In the genomic region with DNA sequence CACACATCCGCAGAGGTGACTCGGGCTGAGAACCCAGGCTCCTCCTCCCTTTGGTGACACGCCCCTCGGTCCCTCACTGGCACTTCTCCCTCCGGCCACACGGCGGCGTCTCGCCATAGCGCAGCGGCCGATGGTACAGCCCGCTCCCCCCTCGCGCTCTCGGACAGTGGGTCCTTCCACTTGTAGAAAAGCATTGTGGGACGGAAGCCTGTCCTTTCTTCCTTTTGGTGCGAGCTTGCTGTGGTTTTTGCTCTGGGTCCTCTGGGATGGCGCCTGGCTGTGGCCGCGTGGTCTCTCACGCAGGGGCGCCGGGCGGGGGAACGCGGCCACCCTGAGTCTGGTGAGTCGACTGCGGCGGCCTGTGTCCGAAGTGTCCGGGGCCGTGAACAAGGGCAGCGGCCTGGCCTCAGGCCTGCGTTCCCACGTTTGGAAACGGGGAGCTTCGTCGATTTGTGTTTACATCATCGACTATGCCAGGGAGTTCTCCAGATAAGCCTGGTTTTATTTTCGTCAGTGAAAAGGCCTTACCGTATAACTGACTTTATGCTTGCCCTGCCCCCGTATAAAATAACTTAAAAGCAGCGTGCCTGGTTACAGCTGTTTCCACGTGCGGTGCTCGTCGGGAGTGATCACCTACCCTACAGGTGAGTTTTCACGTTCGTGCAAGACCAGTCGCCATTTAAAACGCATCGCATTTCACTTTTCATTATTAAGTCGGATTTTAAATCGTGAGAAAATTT, we compare ENCODE assay signal across 1 cellular context.
TF ChIP-seq lines count a peak whose summit lies in the region.

No MANE protein-coding gene starts in this region.

TF ChIP-seq in HepG2, 621 proteins besides CTCF, POLR2A, EP300 and RAD21 (continued from another document and continues in another):
- TF ChIP-seq, protein P1, sequence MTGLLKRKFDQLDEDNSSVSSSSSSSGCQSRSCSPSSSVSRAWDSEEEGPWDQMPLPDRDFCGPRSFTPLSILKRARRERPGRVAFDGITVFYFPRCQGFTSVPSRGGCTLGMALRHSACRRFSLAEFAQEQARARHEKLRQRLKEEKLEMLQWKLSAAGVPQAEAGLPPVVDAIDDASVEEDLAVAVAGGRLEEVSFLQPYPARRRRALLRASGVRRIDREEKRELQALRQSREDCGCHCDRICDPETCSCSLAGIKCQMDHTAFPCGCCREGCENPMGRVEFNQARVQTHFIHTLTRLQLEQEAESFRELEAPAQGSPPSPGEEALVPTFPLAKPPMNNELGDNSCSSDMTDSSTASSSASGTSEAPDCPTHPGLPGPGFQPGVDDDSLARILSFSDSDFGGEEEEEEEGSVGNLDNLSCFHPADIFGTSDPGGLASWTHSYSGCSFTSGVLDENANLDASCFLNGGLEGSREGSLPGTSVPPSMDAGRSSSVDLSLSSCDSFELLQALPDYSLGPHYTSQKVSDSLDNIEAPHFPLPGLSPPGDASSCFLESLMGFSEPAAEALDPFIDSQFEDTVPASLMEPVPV (CRISPR knock-in tag; IDR thresholded peaks at IDR 0.05): peak; percentile 74
- TF ChIP-seq ZNF629 (CRISPR knock-in tag; conservative IDR thresholded peaks at IDR 0.05) (peak; percentile 45; the same call in 1 of the 2 replicates), SIN3B (IDR thresholded peaks at IDR 0.05; ENCODE audit: low read length) (peak; percentile 67; the same call in 1 of the 2 replicates), TCF7 (IDR thresholded peaks at IDR 0.05; ENCODE audit: low read depth) (no peak), ZNF761 (CRISPR knock-in tag; conservative IDR thresholded peaks at IDR 0.05) (peak; percentile 71; the same call in 1 of the 2 replicates), TMF1 (CRISPR knock-in tag; IDR thresholded peaks at IDR 0.05; ENCODE audit: low read depth) (peak; percentile 55; the same call in 1 of the 2 replicates), ZNF431 (CRISPR knock-in tag; IDR thresholded peaks at IDR 0.05; ENCODE audit: borderline replicate concordance, low read depth) (peak; percentile 83; the same call in 1 of the 2 replicates), AKAP8 (CRISPR knock-in tag; IDR thresholded peaks at IDR 0.05) (no peak; the same call in 1 of the 2 replicates), CHCHD3 (CRISPR knock-in tag; IDR thresholded peaks at IDR 0.05) (0 out of 2 replicates have a peak, but pooled peaks have one; percentile 57), ATM (IDR thresholded peaks at IDR 0.05; ENCODE audit: borderline replicate concordance) (no peak), SKI (IDR thresholded peaks at IDR 0.05; ENCODE audit: partially characterized antibody) (peak; percentile 28), DNMT1 (CRISPR knock-in tag; IDR thresholded peaks at IDR 0.05) (no peak; the same call in 1 of the 2 replicates), TOPORS (CRISPR knock-in tag; IDR thresholded peaks at IDR 0.05) (peak; percentile 43; the same call in 1 of the 2 replicates), RXRA (CRISPR knock-in tag; IDR thresholded peaks at IDR 0.05) (peak; percentile 68), CBX1 (IDR thresholded peaks at IDR 0.05; ENCODE audit: low read depth) (peak; percentile 91), SIN3A (IDR thresholded peaks at IDR 0.05; ENCODE audit: borderline replicate concordance, low read depth, low read length) (peak; percentile 86; the same call in 1 of the 2 replicates), IKZF1 (IDR thresholded peaks at IDR 0.05) (no peak), JUND (CRISPR knock-in tag; IDR thresholded peaks at IDR 0.05) (0 out of 2 replicates have a peak, but pooled peaks have one; percentile 23), ATAD3A (CRISPR knock-in tag; IDR thresholded peaks at IDR 0.05) (no peak), NRL (CRISPR knock-in tag; IDR thresholded peaks at IDR 0.05; ENCODE audit: borderline replicate concordance) (peak; percentile 89; the same call in 1 of the 2 replicates), CBX2 (IDR thresholded peaks at IDR 0.05; ENCODE audit: low read depth, low read length) (no peak), CBX2 (CRISPR knock-in tag; IDR thresholded peaks at IDR 0.05; ENCODE audit: low read depth) (peak; percentile 76; the same call in 1 of the 2 replicates), KLF13 (CRISPR knock-in tag; IDR thresholded peaks at IDR 0.05) (no peak), ZNF660 (CRISPR knock-in tag; IDR thresholded peaks at IDR 0.05; ENCODE audit: borderline replicate concordance, low read depth) (no peak)
- TF ChIP-seq, protein P2, sequence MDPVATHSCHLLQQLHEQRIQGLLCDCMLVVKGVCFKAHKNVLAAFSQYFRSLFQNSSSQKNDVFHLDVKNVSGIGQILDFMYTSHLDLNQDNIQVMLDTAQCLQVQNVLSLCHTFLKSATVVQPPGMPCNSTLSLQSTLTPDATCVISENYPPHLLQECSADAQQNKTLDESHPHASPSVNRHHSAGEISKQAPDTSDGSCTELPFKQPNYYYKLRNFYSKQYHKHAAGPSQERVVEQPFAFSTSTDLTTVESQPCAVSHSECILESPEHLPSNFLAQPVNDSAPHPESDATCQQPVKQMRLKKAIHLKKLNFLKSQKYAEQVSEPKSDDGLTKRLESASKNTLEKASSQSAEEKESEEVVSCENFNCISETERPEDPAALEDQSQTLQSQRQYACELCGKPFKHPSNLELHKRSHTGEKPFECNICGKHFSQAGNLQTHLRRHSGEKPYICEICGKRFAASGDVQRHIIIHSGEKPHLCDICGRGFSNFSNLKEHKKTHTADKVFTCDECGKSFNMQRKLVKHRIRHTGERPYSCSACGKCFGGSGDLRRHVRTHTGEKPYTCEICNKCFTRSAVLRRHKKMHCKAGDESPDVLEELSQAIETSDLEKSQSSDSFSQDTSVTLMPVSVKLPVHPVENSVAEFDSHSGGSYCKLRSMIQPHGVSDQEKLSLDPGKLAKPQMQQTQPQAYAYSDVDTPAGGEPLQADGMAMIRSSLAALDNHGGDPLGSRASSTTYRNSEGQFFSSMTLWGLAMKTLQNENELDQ (CRISPR knock-in tag; IDR thresholded peaks at IDR 0.05; ENCODE audit: borderline replicate concordance): 0 out of 2 replicates have a peak, but pooled peaks have one; percentile 59
- TF ChIP-seq, protein P3, sequence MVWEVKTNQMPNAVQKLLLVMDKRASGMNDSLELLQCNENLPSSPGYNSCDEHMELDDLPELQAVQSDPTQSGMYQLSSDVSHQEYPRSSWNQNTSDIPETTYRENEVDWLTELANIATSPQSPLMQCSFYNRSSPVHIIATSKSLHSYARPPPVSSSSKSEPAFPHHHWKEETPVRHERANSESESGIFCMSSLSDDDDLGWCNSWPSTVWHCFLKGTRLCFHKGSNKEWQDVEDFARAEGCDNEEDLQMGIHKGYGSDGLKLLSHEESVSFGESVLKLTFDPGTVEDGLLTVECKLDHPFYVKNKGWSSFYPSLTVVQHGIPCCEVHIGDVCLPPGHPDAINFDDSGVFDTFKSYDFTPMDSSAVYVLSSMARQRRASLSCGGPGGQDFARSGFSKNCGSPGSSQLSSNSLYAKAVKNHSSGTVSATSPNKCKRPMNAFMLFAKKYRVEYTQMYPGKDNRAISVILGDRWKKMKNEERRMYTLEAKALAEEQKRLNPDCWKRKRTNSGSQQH (CRISPR knock-in tag; IDR thresholded peaks at IDR 0.05; ENCODE audit: low read depth): peak; percentile 70; the same call in 1 of the 2 replicates
- TF ChIP-seq, protein P4, sequence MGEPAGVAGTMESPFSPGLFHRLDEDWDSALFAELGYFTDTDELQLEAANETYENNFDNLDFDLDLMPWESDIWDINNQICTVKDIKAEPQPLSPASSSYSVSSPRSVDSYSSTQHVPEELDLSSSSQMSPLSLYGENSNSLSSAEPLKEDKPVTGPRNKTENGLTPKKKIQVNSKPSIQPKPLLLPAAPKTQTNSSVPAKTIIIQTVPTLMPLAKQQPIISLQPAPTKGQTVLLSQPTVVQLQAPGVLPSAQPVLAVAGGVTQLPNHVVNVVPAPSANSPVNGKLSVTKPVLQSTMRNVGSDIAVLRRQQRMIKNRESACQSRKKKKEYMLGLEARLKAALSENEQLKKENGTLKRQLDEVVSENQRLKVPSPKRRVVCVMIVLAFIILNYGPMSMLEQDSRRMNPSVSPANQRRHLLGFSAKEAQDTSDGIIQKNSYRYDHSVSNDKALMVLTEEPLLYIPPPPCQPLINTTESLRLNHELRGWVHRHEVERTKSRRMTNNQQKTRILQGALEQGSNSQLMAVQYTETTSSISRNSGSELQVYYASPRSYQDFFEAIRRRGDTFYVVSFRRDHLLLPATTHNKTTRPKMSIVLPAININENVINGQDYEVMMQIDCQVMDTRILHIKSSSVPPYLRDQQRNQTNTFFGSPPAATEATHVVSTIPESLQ (CRISPR knock-in tag; conservative IDR thresholded peaks at IDR 0.05): no peak
- TF ChIP-seq, protein P5, sequence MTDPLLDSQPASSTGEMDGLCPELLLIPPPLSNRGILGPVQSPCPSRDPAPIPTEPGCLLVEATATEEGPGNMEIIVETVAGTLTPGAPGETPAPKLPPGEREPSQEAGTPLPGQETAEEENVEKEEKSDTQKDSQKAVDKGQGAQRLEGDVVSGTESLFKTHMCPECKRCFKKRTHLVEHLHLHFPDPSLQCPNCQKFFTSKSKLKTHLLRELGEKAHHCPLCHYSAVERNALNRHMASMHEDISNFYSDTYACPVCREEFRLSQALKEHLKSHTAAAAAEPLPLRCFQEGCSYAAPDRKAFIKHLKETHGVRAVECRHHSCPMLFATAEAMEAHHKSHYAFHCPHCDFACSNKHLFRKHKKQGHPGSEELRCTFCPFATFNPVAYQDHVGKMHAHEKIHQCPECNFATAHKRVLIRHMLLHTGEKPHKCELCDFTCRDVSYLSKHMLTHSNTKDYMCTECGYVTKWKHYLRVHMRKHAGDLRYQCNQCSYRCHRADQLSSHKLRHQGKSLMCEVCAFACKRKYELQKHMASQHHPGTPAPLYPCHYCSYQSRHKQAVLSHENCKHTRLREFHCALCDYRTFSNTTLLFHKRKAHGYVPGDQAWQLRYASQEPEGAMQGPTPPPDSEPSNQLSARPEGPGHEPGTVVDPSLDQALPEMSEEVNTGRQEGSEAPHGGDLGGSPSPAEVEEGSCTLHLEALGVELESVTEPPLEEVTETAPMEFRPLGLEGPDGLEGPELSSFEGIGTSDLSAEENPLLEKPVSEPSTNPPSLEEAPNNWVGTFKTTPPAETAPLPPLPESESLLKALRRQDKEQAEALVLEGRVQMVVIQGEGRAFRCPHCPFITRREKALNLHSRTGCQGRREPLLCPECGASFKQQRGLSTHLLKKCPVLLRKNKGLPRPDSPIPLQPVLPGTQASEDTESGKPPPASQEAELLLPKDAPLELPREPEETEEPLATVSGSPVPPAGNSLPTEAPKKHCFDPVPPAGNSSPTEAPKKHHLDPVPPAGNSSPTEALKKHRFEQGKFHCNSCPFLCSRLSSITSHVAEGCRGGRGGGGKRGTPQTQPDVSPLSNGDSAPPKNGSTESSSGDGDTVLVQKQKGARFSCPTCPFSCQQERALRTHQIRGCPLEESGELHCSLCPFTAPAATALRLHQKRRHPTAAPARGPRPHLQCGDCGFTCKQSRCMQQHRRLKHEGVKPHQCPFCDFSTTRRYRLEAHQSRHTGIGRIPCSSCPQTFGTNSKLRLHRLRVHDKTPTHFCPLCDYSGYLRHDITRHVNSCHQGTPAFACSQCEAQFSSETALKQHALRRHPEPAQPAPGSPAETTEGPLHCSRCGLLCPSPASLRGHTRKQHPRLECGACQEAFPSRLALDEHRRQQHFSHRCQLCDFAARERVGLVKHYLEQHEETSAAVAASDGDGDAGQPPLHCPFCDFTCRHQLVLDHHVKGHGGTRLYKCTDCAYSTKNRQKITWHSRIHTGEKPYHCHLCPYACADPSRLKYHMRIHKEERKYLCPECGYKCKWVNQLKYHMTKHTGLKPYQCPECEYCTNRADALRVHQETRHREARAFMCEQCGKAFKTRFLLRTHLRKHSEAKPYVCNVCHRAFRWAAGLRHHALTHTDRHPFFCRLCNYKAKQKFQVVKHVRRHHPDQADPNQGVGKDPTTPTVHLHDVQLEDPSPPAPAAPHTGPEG (CRISPR knock-in tag; IDR thresholded peaks at IDR 0.05): peak; percentile 83
- TF ChIP-seq, protein P6, sequence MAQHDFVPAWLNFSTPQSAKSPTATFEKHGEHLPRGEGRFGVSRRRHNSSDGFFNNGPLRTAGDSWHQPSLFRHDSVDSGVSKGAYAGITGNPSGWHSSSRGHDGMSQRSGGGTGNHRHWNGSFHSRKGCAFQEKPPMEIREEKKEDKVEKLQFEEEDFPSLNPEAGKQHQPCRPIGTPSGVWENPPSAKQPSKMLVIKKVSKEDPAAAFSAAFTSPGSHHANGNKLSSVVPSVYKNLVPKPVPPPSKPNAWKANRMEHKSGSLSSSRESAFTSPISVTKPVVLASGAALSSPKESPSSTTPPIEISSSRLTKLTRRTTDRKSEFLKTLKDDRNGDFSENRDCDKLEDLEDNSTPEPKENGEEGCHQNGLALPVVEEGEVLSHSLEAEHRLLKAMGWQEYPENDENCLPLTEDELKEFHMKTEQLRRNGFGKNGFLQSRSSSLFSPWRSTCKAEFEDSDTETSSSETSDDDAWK (CRISPR knock-in tag; IDR thresholded peaks at IDR 0.05): no peak
- TF ChIP-seq, protein P7, sequence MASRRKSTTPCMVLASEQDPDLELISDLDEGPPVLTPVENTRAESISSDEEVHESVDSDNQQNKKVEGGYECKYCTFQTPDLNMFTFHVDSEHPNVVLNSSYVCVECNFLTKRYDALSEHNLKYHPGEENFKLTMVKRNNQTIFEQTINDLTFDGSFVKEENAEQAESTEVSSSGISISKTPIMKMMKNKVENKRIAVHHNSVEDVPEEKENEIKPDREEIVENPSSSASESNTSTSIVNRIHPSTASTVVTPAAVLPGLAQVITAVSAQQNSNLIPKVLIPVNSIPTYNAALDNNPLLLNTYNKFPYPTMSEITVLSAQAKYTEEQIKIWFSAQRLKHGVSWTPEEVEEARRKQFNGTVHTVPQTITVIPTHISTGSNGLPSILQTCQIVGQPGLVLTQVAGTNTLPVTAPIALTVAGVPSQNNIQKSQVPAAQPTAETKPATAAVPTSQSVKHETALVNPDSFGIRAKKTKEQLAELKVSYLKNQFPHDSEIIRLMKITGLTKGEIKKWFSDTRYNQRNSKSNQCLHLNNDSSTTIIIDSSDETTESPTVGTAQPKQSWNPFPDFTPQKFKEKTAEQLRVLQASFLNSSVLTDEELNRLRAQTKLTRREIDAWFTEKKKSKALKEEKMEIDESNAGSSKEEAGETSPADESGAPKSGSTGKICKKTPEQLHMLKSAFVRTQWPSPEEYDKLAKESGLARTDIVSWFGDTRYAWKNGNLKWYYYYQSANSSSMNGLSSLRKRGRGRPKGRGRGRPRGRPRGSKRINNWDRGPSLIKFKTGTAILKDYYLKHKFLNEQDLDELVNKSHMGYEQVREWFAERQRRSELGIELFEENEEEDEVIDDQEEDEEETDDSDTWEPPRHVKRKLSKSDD (CRISPR knock-in tag; IDR thresholded peaks at IDR 0.05; ENCODE audit: low read depth): peak; percentile 81
- TF ChIP-seq, protein P8, sequence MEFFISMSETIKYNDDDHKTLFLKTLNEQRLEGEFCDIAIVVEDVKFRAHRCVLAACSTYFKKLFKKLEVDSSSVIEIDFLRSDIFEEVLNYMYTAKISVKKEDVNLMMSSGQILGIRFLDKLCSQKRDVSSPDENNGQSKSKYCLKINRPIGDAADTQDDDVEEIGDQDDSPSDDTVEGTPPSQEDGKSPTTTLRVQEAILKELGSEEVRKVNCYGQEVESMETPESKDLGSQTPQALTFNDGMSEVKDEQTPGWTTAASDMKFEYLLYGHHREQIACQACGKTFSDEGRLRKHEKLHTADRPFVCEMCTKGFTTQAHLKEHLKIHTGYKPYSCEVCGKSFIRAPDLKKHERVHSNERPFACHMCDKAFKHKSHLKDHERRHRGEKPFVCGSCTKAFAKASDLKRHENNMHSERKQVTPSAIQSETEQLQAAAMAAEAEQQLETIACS (CRISPR knock-in tag; IDR thresholded peaks at IDR 0.05): no peak
- TF ChIP-seq, protein P9, sequence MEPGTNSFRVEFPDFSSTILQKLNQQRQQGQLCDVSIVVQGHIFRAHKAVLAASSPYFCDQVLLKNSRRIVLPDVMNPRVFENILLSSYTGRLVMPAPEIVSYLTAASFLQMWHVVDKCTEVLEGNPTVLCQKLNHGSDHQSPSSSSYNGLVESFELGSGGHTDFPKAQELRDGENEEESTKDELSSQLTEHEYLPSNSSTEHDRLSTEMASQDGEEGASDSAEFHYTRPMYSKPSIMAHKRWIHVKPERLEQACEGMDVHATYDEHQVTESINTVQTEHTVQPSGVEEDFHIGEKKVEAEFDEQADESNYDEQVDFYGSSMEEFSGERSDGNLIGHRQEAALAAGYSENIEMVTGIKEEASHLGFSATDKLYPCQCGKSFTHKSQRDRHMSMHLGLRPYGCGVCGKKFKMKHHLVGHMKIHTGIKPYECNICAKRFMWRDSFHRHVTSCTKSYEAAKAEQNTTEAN (CRISPR knock-in tag; conservative IDR thresholded peaks at IDR 0.05): 0 out of 2 replicates have a peak, but pooled peaks have one; percentile 43
